In the genomic region with DNA sequence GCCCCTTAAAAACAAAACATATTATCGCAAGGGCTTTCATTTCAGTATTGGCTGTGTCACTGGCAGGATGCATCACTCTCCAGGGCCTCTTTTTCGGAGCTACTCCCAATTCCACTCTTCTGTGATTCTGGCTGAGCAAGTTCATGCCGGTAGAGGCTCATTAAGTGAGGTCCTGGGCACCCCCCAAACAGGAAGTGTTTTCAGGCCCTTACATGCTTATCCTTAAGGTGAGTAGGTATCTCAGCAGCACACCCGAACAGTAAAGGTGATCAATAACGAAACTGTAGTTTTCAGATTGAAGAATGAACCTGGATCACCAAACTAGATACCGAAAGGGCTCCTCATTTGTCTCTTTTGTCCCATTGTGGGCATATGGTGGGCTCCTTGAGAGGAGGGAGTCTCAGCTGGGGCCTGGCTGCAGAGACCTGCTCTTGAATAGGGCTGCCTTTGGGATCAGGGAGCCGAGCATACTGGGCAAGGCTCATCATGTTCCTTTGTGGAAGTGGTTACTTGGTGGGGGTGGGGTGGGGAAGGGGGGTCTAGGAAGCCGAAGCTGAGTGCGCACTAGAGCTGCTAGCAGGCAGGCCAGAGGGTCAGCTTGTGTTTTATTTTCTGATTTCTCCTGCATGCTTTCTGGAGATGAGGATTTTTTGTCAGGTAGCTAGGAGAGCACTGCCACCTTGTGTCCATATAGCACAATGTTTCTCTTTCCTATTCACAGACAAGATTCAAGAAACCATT, we compare ENCODE assay signal across 1 cellular context.
TF ChIP-seq lines count a peak whose summit lies in the region.

No MANE protein-coding gene starts in this region.

TF ChIP-seq in IMR-90, 13 proteins besides CTCF, POLR2A, EP300 and RAD21:
- TF ChIP-seq SMC3 (IDR thresholded peaks at IDR 0.05; ENCODE audit: low read depth, low read length): peak; percentile 90
- TF ChIP-seq, protein P1, sequence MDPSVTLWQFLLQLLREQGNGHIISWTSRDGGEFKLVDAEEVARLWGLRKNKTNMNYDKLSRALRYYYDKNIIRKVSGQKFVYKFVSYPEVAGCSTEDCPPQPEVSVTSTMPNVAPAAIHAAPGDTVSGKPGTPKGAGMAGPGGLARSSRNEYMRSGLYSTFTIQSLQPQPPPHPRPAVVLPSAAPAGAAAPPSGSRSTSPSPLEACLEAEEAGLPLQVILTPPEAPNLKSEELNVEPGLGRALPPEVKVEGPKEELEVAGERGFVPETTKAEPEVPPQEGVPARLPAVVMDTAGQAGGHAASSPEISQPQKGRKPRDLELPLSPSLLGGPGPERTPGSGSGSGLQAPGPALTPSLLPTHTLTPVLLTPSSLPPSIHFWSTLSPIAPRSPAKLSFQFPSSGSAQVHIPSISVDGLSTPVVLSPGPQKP (IDR thresholded peaks at IDR 0.05; ENCODE audit: borderline replicate concordance, low read depth, low read length): no peak
